Comparison of ENCODE assay signal across 13 cellular contexts in the genomic region with DNA sequence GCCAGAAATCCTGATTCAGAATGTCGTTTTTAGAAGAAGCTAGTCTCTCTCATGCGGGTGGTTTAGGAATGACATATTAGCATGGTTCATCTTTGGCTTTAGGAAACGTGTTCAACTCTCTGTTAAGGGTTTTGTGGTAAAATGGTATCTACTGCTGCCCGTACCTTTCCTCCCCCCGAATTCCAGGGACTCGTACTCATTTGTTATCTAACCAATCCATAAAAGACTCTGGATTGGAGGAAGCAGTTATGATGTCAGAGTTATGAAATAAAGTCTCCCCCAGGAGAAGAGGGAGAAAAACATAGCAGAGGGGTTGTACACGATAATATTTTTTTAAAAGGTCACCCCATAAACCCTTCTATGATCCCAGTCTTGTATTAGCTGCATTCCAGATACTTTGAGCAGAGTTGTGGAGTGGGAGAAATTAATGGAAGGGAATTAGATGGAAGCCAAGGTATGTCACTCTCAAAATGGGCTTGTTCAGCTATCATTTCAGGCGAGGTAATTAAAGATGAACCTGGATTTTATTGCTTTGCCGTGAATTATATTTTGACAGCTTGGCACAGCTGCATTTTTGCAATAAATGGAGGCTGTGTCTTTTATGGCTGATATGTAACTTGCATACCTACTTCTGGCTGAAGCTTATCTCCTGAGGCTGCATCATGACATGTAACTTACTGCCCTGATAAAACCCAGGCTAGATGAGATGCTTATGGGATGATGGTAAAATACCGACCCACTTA. TPM values are rescaled to one million over a fixed set of nuclear protein-coding genes. Genes with fewer than 3 reads are reported as not detected.
DNase-seq lines count a peak whose midpoint lies in the region; ATAC-seq, FAIRE-seq and TF ChIP-seq lines count a peak whose summit lies in the region.
"Had no signal": no experiment of that assay in that cellular context is flagged by ENCODE, and none has a peak within 500 bp of the region (broad histone marks: within the 10 kb centered on the region; RNA-seq: fewer than 3 reads in every experiment).

No MANE protein-coding gene starts in this region.

- POLR2A ChIA-PET in AG04450 (lab: Yijun Ruan, JAX) (interaction anchor here (0.6 to 1.5 kb wide), 3 partner anchors 32 to 73 kb away, joined by 3 to 9 read pairs (median 3); a partner anchor contains a TSS), endothelial cell of umbilical vein (lab: Charles Lee) (interaction anchor here (0.7 to 1.7 kb wide), 8 partner anchors 10 to 102 kb away, joined by 4 to 8 read pairs (median 6); a partner anchor contains a TSS)

- H3K9me3 Mint-ChIP-seq in CD14-positive monocyte: peaks cover 0 to 7% (median 2%) of the 10 kb centered on the region in 7 donors
- H3K9me3 Mint-ChIP-seq: natural killer cell had no signal

- no peak overlapping the region for H2AFZ ChIP-seq in endothelial cell of umbilical vein (ENCODE audit: low read depth, low read length)

- no peaks in the 10 kb centered on the region for H3K36me3 Mint-ChIP-seq in CD14-positive monocyte
- H3K36me3 Mint-ChIP-seq in T-helper 17 cell (ENCODE audit: low read depth): peaks cover 3% of the 10 kb centered on the region
- H3K36me3 Mint-ChIP-seq: activated naive CD8-positive, alpha-beta T cell; natural killer cell had no signal

- no peaks in the 10 kb centered on the region for H3K9me1 ChIP-seq in endothelial cell of umbilical vein (replicated peaks; ENCODE audit: control insufficient read depth, extremely low read depth, insufficient read depth, low read length)

- dilution Hi-C loops in endothelial cell of umbilical vein (cut with MboI; ENCODE audit: extremely low pct_ligation_motif_present, low sequenced_read_pairs): no loop called here

- H3K9me3 ChIP-seq in AG04450 (ENCODE audit: control insufficient read depth, insufficient read depth, low read length): no peaks in the 10 kb centered on the region
- H3K9me3 ChIP-seq in MG63: no peaks in the 10 kb centered on the region
- no peaks in the 10 kb centered on the region for H3K9me3 ChIP-seq in endothelial cell of umbilical vein (replicated peaks; ENCODE audit: control insufficient read depth, insufficient read depth, low read length)
- no peaks in the 10 kb centered on the region for H3K9me3 ChIP-seq in T-helper 17 cell (ENCODE audit: control insufficient read depth, low read length, poor library complexity, severe bottlenecking)
- H3K9me3 ChIP-seq: BE2C had no signal

- peak overlapping the region; percentile 64 for H3K9ac ChIP-seq in endothelial cell of umbilical vein (replicated peaks; ENCODE audit: extremely low read depth, insufficient read depth, low read length)

- H3K4me3 ChIP-seq in AG04450 (ENCODE audit: low read depth, low read length) (no peak overlapping the region), MG63 (no peak overlapping the region), endothelial cell of umbilical vein (replicated peaks in 1 of 3; ENCODE audit: insufficient read depth in 1 of 3, low read depth in 1 of 3, low read length in 3 of 3) (no peak overlapping the region)

- H3K27me3 ChIP-seq in AG04450 (ENCODE audit: control insufficient read depth, insufficient read depth, low read length): no peaks in the 10 kb centered on the region
- no peaks in the 10 kb centered on the region for H3K27me3 ChIP-seq in MG63
- no peaks in the 10 kb centered on the region for H3K27me3 ChIP-seq in endothelial cell of umbilical vein (ENCODE audit: control insufficient read depth in 2 of 2, insufficient read depth in 2 of 2, low read length in 2 of 2)
- H3K27me3 ChIP-seq: BE2C had no signal

- H3K79me2 ChIP-seq in endothelial cell of umbilical vein (ENCODE audit: control insufficient read depth, insufficient read depth, low read length): peaks cover 95% of the 10 kb centered on the region

- H3K4me3 Mint-ChIP-seq in CD14-positive monocyte: no peak overlapping the region
- H3K4me3 Mint-ChIP-seq in T-helper 17 cell: no peak overlapping the region
- H3K4me3 Mint-ChIP-seq: activated naive CD8-positive, alpha-beta T cell; natural killer cell had no signal

- intact Hi-C loops in endothelial cell of umbilical vein (cut with micrococcal nuclease) (no loop called here), CD14-positive monocyte (cut with micrococcal nuclease) (no loop called here)

- H3K4me1 Mint-ChIP-seq in CD14-positive monocyte (no peaks in the 10 kb centered on the region), T-helper 17 cell (no peaks in the 10 kb centered on the region)
- H3K4me1 Mint-ChIP-seq: natural killer cell had no signal

- TF ChIP-seq POLR2A in endothelial cell of umbilical vein (IDR thresholded peaks at IDR 0.05; ENCODE audit: low read depth, low read length): no peak

- H3K27ac Mint-ChIP-seq in CD14-positive monocyte: no peak overlapping the region
- H3K27ac Mint-ChIP-seq in T-helper 17 cell: no peak overlapping the region
- H3K27ac Mint-ChIP-seq: activated naive CD8-positive, alpha-beta T cell; natural killer cell had no signal

- TF ChIP-seq CTCF in AG04450 (IDR thresholded peaks at IDR 0.05; ENCODE audit: low read depth, low read length): 0 out of 2 replicates have a peak, but pooled peaks have one; percentile 0
- no peak for TF ChIP-seq CTCF in endothelial cell of umbilical vein (IDR thresholded peaks at IDR 0.05; ENCODE audit: extremely low read depth in 1 of 2, insufficient read depth in 1 of 2, low read depth in 1 of 2, low read length in 2 of 2)
- no peak for TF ChIP-seq CTCF in CD14-positive monocyte (IDR thresholded peaks at IDR 0.05)

- H3K36me3 ChIP-seq in MG63 (peaks cover 46% of the 10 kb centered on the region), endothelial cell of umbilical vein (ENCODE audit: control insufficient read depth in 2 of 2, extremely low read depth in 1 of 2, insufficient read depth in 2 of 2, low read length in 2 of 2) (peaks cover 12 to 40% of the 10 kb centered on the region in 2 experiments)
- H3K36me3 ChIP-seq: BE2C had no signal

- peak overlapping the region; percentile 40 for H3K4me2 ChIP-seq in endothelial cell of umbilical vein (ENCODE audit: insufficient read depth, low read length)

- no peak for FAIRE-seq in endothelial cell of umbilical vein (lab: Jason Lieb, UNC)

- no peaks in the 10 kb centered on the region for H4K20me1 ChIP-seq in endothelial cell of umbilical vein (replicated peaks; ENCODE audit: control insufficient read depth, extremely low read depth, insufficient read depth, low read length)

- TSS peak; percentile 65 for BruUV-seq in endothelial cell of umbilical vein (replicated peaks; lab: Mats Ljungman, UMichigan)

- ATAC-seq in T-helper 17 cell: no peak
- ATAC-seq: natural killer cell had no signal

- H3K27me3 Mint-ChIP-seq in CD14-positive monocyte (ENCODE audit: low read depth in 3 of 3) (peaks cover 0 to 1% (median 0%) of the 10 kb centered on the region in 3 donors), T-helper 17 cell (no peaks in the 10 kb centered on the region)

- CTCF ChIA-PET in AG04450 (lab: Charles Lee) (interaction anchor here (0.7 to 1.5 kb wide), 5 partner anchors 9 to 200 kb away, joined by 3 to 6 read pairs (median 4); no protein-coding TSS in a partner anchor), endothelial cell of umbilical vein (lab: Charles Lee) (interaction anchor here (0.8 to 3.9 kb wide), 18 partner anchors 7 to 213 kb away, joined by 3 to 25 read pairs (median 4); no protein-coding TSS in a partner anchor)

- H3K27ac ChIP-seq in AG04450 (ENCODE audit: low read depth, low read length) (peak overlapping the region; percentile 81), endothelial cell of umbilical vein (ENCODE audit: insufficient read depth, low read depth, low read length) (peak overlapping the region; percentile 80)

- DNase-seq in AG04450 (ENCODE audit: low read depth, low spot score): peak; percentile 43
- DNase-seq in MG63: peak; percentile 33
- DNase-seq in endothelial cell of umbilical vein (ENCODE audit: low read depth, low spot score): no peak
- peak; percentile 80 for DNase-seq in non-pigmented ciliary epithelial cell (ENCODE audit: low read depth)
- no peak for DNase-seq in CD14-positive monocyte (ENCODE audit: low spot score)
- no peak for DNase-seq in NCI-H1694 (lab: John Stamatoyannopoulos, UW)
- DNase-seq in activated naive CD4-positive, alpha-beta T cell treated with anti-CD3 and anti-CD28 coated beads, Interleukin-2, amount 50 U/mL, for 16 hours: no peak
- DNase-seq in T-helper 17 cell: no peak
- DNase-seq: activated CD4-positive, alpha-beta T cell treated with anti-CD3 and anti-CD28 coated beads for 1 hour; BE2C; natural killer cell; RPMI8226 had no signal

- peaks cover 58% of the 10 kb centered on the region for H3K4me1 ChIP-seq in endothelial cell of umbilical vein (ENCODE audit: control insufficient read depth, extremely low read depth, insufficient read depth, low read length)
- H3K4me1 ChIP-seq: BE2C had no signal

TF ChIP-seq in endothelial cell of umbilical vein, 7 proteins besides CTCF, POLR2A, EP300 and RAD21:
- TF ChIP-seq GATA2 (IDR thresholded peaks at IDR 0.05; ENCODE audit: insufficient read depth, insufficient read length, low read depth, low read length): no peak
- TF ChIP-seq EZH2 (IDR thresholded peaks at IDR 0.05; ENCODE audit: borderline replicate concordance, low read depth, low read length, severe bottlenecking): no peak
- TF ChIP-seq MYC (IDR thresholded peaks at IDR 0.05; ENCODE audit: low read depth, low read length): no peak
- TF ChIP-seq, protein P1, sequence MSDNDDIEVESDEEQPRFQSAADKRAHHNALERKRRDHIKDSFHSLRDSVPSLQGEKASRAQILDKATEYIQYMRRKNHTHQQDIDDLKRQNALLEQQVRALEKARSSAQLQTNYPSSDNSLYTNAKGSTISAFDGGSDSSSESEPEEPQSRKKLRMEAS (IDR thresholded peaks at IDR 0.05; ENCODE audit: insufficient read depth, insufficient read length): no peak
- no peak for TF ChIP-seq JUN (IDR thresholded peaks at IDR 0.05; ENCODE audit: borderline replicate concordance, insufficient read depth, insufficient read length, low read depth)
- TF ChIP-seq POLR2AphosphoS5 (IDR thresholded peaks at IDR 0.05; ENCODE audit: insufficient read depth, low read depth, low read length): no peak
- TF ChIP-seq FOS (IDR thresholded peaks at IDR 0.05; ENCODE audit: borderline replicate concordance, insufficient read depth, low read length): no peak

RNA-seq across cellular contexts. Expression of a gene that starts 31.3 kb away (rescaled TPM):
- 162 and 211 TPM in 2 replicates for polyA plus RNA-seq in AG04450 (2011; rRNA removed)
- polyA minus RNA-seq in AG04450 (2011; rRNA and poly(A)+ RNA removed): 438 and 587 TPM in 2 replicates
- 34.4 and 34.6 TPM in 2 replicates for total RNA-seq in MG63 (2014; rRNA removed; shearing (Covaris generic); ENCODE audit: low replicate concordance)
- 369 and 390 TPM in 2 replicates for total RNA-seq in endothelial cell of umbilical vein
- polyA plus RNA-seq in endothelial cell of umbilical vein: 113 and 114 TPM in 2 replicates
- 130 and 164 TPM in 2 replicates for polyA plus RNA-seq in endothelial cell of umbilical vein (2011; cell fraction: cytosol; rRNA removed)
- polyA plus RNA-seq in endothelial cell of umbilical vein (2011; cell fraction: nucleus; rRNA removed): 204 and 223 TPM in 2 replicates
- 239 and 249 TPM in 2 replicates for polyA plus RNA-seq in endothelial cell of umbilical vein (2012)
- polyA minus RNA-seq in endothelial cell of umbilical vein: 582 and 866 TPM in 2 replicates
- polyA minus RNA-seq in endothelial cell of umbilical vein (2011; cell fraction: cytosol; rRNA and poly(A)+ RNA removed): 2.6 TPM
- 148 and 149 TPM in 2 replicates for polyA minus RNA-seq in endothelial cell of umbilical vein (2011; cell fraction: nucleus; rRNA and poly(A)+ RNA removed)
- not detected for polyA plus RNA-seq in CD14-positive monocyte
- total RNA-seq in T-helper 17 cell: 1 to 10 TPM; 2.0 to 3.1 TPM

Comparison
In these comparisons a context has a peak if more than half of its experiments do, and no peak if none do; other contexts are left out.
1. DNase-seq: peak in AG04450 (single experiment), MG63 (single experiment) and non-pigmented ciliary epithelial cell (single experiment); none in endothelial cell of umbilical vein (single experiment), CD14-positive monocyte (single experiment), NCI-H1694 (single experiment), activated naive CD4-positive, alpha-beta T cell treated with anti-CD3 and anti-CD28 coated beads, Interleukin-2, amount 50 U/mL, for 16 hours (single experiment) and T-helper 17 cell (0 of 3).
2. RNA of a gene that starts 31.3 kb away (total RNA-seq): 369 to 390 TPM in endothelial cell of umbilical vein; 34.4 to 34.6 TPM in MG63 and 2.0 to 3.1 TPM in T-helper 17 cell; every median in the first group is over 10 times any median in the second.